1 cellular context compared by ENCODE assay signal in the genomic region with DNA sequence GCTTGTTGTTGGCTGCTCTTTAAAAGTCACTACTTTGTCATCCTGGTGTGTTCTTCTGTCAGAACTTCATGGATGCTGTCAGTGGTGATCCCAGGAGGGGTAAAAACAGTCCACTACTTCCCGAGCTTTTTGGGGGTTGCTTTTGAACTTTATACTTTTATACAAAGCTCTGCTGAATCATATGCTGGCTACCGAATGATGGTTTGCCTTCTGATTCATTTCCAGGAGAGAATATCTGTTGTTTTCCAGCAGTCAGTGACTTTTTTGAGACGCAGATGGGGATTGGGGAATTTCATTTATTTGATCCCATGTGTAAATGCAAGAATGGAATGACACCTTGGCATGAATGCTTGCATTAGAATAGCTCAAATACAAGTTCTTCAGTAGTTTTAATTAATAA.
TF ChIP-seq lines count a peak whose summit lies in the region.

No MANE protein-coding gene starts in this region.

TF ChIP-seq in SK-N-SH, 30 proteins besides CTCF, POLR2A, EP300 and RAD21 (continued from another document):
- TF ChIP-seq, protein P1, sequence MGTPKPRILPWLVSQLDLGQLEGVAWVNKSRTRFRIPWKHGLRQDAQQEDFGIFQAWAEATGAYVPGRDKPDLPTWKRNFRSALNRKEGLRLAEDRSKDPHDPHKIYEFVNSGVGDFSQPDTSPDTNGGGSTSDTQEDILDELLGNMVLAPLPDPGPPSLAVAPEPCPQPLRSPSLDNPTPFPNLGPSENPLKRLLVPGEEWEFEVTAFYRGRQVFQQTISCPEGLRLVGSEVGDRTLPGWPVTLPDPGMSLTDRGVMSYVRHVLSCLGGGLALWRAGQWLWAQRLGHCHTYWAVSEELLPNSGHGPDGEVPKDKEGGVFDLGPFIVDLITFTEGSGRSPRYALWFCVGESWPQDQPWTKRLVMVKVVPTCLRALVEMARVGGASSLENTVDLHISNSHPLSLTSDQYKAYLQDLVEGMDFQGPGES (IDR thresholded peaks at IDR 0.05; ENCODE audit: low read depth, low read length), result no peak
TF ChIP-seq in SK-N-SH: peak in this region for 2.
